21 cellular contexts compared by ENCODE assay signal in the genomic region with DNA sequence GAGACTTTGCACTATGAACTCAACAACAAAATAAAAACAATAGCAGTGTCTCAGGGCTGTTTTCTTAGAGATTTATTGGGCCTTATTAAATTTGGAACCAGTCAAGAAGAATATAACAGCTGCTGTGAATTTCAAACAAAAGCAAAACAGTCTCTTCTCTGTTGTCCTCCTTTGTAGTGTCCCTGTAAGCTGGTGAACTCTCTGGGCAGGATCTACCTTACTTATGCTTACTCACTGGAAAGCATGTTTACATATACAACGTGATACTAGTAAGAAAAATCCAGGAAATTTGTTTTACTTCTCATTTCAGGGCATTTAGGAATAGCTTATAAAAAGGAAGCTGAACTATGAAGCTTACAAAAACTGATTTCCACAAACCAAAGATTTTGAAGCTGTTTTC.
DNase-seq lines count a peak whose midpoint lies in the region; ATAC-seq and TF ChIP-seq lines count a peak whose summit lies in the region.
"Had no signal": no experiment of that assay in that cellular context is flagged by ENCODE, and none has a peak within 500 bp of the region (broad histone marks: within the 10 kb centered on the region; RNA-seq: fewer than 3 reads in every experiment).

No MANE protein-coding gene starts in this region.

- ATAC-seq in left ventricle myocardium superior: no peak
- ATAC-seq: pancreas, Right ventricle myocardium inferior had no signal

- H3K27ac ChIP-seq in SK-N-SH (ENCODE audit: low read depth in 2 of 2, low read length in 1 of 2): no peak overlapping the region
- H3K27ac ChIP-seq: epithelial cell of prostate, left ventricle myocardium inferior, pancreas had no signal

- no peak overlapping the region for H3K4me3 ChIP-seq in SK-N-SH (ENCODE audit: low read depth in 2 of 2, low read length in 1 of 2)
- H3K4me3 ChIP-seq: left ventricle myocardium inferior, pancreas had no signal

- intact Hi-C loops in left ventricle myocardium superior (cut with micrococcal nuclease): no loop called here

- no peak overlapping the region for H3K9ac ChIP-seq in SK-N-SH

- H3K9me3 ChIP-seq in SK-N-SH: no peaks in the 10 kb centered on the region
- H3K9me3 ChIP-seq: BE2C, left ventricle myocardium inferior, pancreas had no signal

- DNase-seq in H4 (ENCODE audit: low spot score) (peak; percentile 30), NCI-H748 treated with DMSO at 0.1 percent for 48 hours (lab: John Stamatoyannopoulos, UW) (peak; percentile 48), fibroblast of peridontal ligament (ENCODE audit: extremely low read depth) (peak; percentile 6), renal cortical epithelial cell (ENCODE audit: low read depth) (peak; percentile 4), left ventricle myocardium superior (no peak), G401 (ENCODE audit: low spot score) (no peak), SK-N-SH (no peak)
- DNase-seq in central memory CD4-positive, alpha-beta T cell: no peak
- DNase-seq: activated CD4-positive, alpha-beta memory T cell treated with anti-CD3 and anti-CD28 coated beads for 36 hours; activated naive CD4-positive, alpha-beta T cell treated with anti-CD3 and anti-CD28 coated beads for 36 hours; aorta; BE2C; glutamatergic neuron; HCEC 1CT; KG1; left ventricle myocardium inferior; NCI-H1105; NCI-H2171; pancreas had no signal

- POLR2A ChIA-PET in SK-N-SH (lab: Yijun Ruan, JAX): no interaction called here

- no peaks in the 10 kb centered on the region for H3K36me3 ChIP-seq in SK-N-SH (replicated peaks in 1 of 2; ENCODE audit: control insufficient read depth in 1 of 2, insufficient read depth in 2 of 2, low read length in 1 of 2)
- H3K36me3 ChIP-seq: BE2C, left ventricle myocardium inferior, pancreas had no signal

- peaks cover 0 to 2% of the 10 kb centered on the region in 2 experiments; a peak in 1 of 4 replicates for H3K4me1 ChIP-seq in SK-N-SH (ENCODE audit: control insufficient read depth in 1 of 2, insufficient read depth in 2 of 2, low read depth in 1 of 2, low read length in 1 of 2)
- H3K4me1 ChIP-seq: BE2C, left ventricle myocardium inferior, pancreas had no signal

- in situ Hi-C loops in G401 (cut with HindIII; ENCODE audit: low sequenced_read_pairs): no loop called here

- H3K9me2 ChIP-seq in SK-N-SH: no peaks in the 10 kb centered on the region

- no peaks in the 10 kb centered on the region for H3K79me2 ChIP-seq in SK-N-SH (ENCODE audit: insufficient read depth)

- H2AFZ ChIP-seq in SK-N-SH (ENCODE audit: low read depth): no peak overlapping the region

- no peaks in the 10 kb centered on the region for H4K20me1 ChIP-seq in SK-N-SH (ENCODE audit: insufficient read depth)

- no peaks in the 10 kb centered on the region for H3K27me3 ChIP-seq in SK-N-SH (ENCODE audit: insufficient read depth)
- H3K27me3 ChIP-seq: BE2C, pancreas had no signal

- H3K4me2 ChIP-seq in SK-N-SH: no peak overlapping the region

- no peaks in the 10 kb centered on the region for H3F3A ChIP-seq in SK-N-SH (replicated peaks; ENCODE audit: insufficient read depth)

- no peak for TF ChIP-seq EP300 in SK-N-SH (IDR thresholded peaks at IDR 0.05; ENCODE audit: borderline replicate concordance in 1 of 2, low read depth in 1 of 2, low read length in 1 of 2)

- TF ChIP-seq RAD21 in SK-N-SH (IDR thresholded peaks at IDR 0.05; ENCODE audit: low read length): no peak

- CTCF ChIA-PET in SK-N-SH (lab: Yijun Ruan, JAX): no interaction called here

- no peak for TF ChIP-seq CTCF in SK-N-SH (IDR thresholded peaks at IDR 0.05)

- 0% methylated on average over 1 of the region's 1 CpG for WGBS in SK-N-SH (ENCODE audit: low lambda C conversion rate)

TF ChIP-seq in SK-N-SH, 30 proteins besides CTCF, POLR2A, EP300 and RAD21:
- no peak for TF ChIP-seq RFX5 (IDR thresholded peaks at IDR 0.05; ENCODE audit: low read length)
- TF ChIP-seq JUND (IDR thresholded peaks at IDR 0.05): no peak
- no peak for TF ChIP-seq NFIC (IDR thresholded peaks at IDR 0.05; ENCODE audit: borderline replicate concordance)
- TF ChIP-seq FOSL2 (IDR thresholded peaks at IDR 0.05; ENCODE audit: borderline replicate concordance, low read depth): no peak
- TF ChIP-seq YY1 (IDR thresholded peaks at IDR 0.05; ENCODE audit: low read depth): no peak
- TF ChIP-seq, protein P1, sequence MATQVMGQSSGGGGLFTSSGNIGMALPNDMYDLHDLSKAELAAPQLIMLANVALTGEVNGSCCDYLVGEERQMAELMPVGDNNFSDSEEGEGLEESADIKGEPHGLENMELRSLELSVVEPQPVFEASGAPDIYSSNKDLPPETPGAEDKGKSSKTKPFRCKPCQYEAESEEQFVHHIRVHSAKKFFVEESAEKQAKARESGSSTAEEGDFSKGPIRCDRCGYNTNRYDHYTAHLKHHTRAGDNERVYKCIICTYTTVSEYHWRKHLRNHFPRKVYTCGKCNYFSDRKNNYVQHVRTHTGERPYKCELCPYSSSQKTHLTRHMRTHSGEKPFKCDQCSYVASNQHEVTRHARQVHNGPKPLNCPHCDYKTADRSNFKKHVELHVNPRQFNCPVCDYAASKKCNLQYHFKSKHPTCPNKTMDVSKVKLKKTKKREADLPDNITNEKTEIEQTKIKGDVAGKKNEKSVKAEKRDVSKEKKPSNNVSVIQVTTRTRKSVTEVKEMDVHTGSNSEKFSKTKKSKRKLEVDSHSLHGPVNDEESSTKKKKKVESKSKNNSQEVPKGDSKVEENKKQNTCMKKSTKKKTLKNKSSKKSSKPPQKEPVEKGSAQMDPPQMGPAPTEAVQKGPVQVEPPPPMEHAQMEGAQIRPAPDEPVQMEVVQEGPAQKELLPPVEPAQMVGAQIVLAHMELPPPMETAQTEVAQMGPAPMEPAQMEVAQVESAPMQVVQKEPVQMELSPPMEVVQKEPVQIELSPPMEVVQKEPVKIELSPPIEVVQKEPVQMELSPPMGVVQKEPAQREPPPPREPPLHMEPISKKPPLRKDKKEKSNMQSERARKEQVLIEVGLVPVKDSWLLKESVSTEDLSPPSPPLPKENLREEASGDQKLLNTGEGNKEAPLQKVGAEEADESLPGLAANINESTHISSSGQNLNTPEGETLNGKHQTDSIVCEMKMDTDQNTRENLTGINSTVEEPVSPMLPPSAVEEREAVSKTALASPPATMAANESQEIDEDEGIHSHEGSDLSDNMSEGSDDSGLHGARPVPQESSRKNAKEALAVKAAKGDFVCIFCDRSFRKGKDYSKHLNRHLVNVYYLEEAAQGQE (IDR thresholded peaks at IDR 0.05; ENCODE audit: low read depth, low read length): no peak
- no peak for TF ChIP-seq POLR2AphosphoS5 (IDR thresholded peaks at IDR 0.05; ENCODE audit: low read depth, low read length)
- no peak for TF ChIP-seq ELF1 (IDR thresholded peaks at IDR 0.05)
- TF ChIP-seq, protein P2, sequence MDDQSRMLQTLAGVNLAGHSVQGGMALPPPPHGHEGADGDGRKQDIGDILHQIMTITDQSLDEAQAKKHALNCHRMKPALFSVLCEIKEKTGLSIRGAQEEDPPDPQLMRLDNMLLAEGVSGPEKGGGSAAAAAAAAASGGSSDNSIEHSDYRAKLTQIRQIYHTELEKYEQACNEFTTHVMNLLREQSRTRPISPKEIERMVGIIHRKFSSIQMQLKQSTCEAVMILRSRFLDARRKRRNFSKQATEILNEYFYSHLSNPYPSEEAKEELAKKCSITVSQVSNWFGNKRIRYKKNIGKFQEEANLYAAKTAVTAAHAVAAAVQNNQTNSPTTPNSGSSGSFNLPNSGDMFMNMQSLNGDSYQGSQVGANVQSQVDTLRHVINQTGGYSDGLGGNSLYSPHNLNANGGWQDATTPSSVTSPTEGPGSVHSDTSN (IDR thresholded peaks at IDR 0.05): no peak
- TF ChIP-seq SMC3 (IDR thresholded peaks at IDR 0.05; ENCODE audit: low read depth, low read length): no peak

Comparison
In these comparisons a context has a peak if more than half of its experiments do, and no peak if none do; other contexts are left out.
1. DNase-seq: peak in H4 (single experiment), NCI-H748 treated with DMSO at 0.1 percent for 48 hours (single experiment), fibroblast of peridontal ligament (single experiment) and renal cortical epithelial cell (single experiment); none in left ventricle myocardium superior (single experiment), G401 (single experiment), central memory CD4-positive, alpha-beta T cell (single experiment) and SK-N-SH (single experiment).